18 cellular contexts compared by ENCODE assay signal in the genomic region with DNA sequence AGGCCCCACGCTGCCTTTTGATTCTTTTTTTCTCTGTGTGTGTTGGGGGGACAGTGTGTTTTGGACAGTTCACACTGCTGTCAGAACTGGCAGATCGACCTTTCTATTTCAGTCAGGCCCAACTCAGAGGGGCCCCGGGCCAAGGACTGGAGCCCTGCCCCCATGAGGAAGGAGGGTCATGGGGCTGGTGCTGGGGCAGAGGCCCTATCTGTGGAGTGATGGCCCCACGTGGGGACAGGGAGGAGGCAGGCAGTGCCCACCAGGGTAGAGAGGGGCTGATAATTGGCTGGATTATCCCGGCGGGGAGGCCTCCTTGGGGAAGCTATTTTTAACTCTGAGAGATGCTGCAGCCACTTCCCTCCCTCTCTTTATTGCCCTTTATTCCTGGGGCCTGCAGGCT. TPM values are rescaled to one million over a fixed set of nuclear protein-coding genes. Genes with fewer than 3 reads are reported as not detected.
DNase-seq lines count a peak whose midpoint lies in the region; ATAC-seq and TF ChIP-seq lines count a peak whose summit lies in the region.
"Had no signal": no experiment of that assay in that cellular context is flagged by ENCODE, and none has a peak within 500 bp of the region (broad histone marks: within the 10 kb centered on the region; RNA-seq: fewer than 3 reads in every experiment).

No MANE protein-coding gene starts in this region.

- H3K4me3 Mint-ChIP-seq in GM23338 = no peak overlapping the region
- H3K4me3 Mint-ChIP-seq in naive thymus-derived CD4-positive, alpha-beta T cell = no peak overlapping the region
- H3K4me3 Mint-ChIP-seq: memory B cell had no signal

- H3K4me3 ChIP-seq in GM23338 (no peak overlapping the region), heart left ventricle (no peak overlapping the region), neuron (ENCODE audit: low read length) (no peak overlapping the region)
- no peak overlapping the region for H3K4me3 ChIP-seq in naive thymus-derived CD4-positive, alpha-beta T cell (ENCODE audit: low read length)
- H3K4me3 ChIP-seq: K562, SK-N-MC, uterus had no signal

- no peaks in the 10 kb centered on the region for H4K20me1 ChIP-seq in GM23338 (replicated peaks; ENCODE audit: insufficient read depth)

- TF ChIP-seq CTCF in GM23338 (conservative IDR thresholded peaks at IDR 0.05; ENCODE audit: low read depth in 2 of 2) = no peak
- no peak for TF ChIP-seq CTCF in heart left ventricle (IDR thresholded peaks at IDR 0.05)

- WGBS in heart left ventricle, 4 donors = 6 to 25% (median 20%) methylated on average over 6 of the region's 6 CpGs

- H3F3A ChIP-seq in GM23338 (replicated peaks; ENCODE audit: low read depth) = no peaks in the 10 kb centered on the region

- TF ChIP-seq POLR2A in heart left ventricle (IDR thresholded peaks at IDR 0.05) = no peak

- intact Hi-C loops in heart left ventricle (cut with DNase I) = loop anchor here in 1 of 10 donors (10.0 kb wide), 1 partner anchor 56 kb away; no protein-coding TSS in a partner anchor
- intact Hi-C loops in naive thymus-derived CD4-positive, alpha-beta T cell (cut with micrococcal nuclease) = no loop called here

- H3K27ac Mint-ChIP-seq in GM23338 = no peak overlapping the region
- no peak overlapping the region for H3K27ac Mint-ChIP-seq in naive thymus-derived CD4-positive, alpha-beta T cell
- H3K27ac Mint-ChIP-seq: activated naive CD4-positive, alpha-beta T cell treated with anti-CD3 and anti-CD28 coated beads, Interleukin-2, amount 50 U/mL, for 72 hours; memory B cell had no signal

- peaks cover 28% of the 10 kb centered on the region for H3K4me1 Mint-ChIP-seq in GM23338
- peaks cover 0 to 3% (median 0%) of the 10 kb centered on the region in 7 donors for H3K4me1 Mint-ChIP-seq in naive thymus-derived CD4-positive, alpha-beta T cell

- H3K36me3 Mint-ChIP-seq in GM23338 (ENCODE audit: low read depth) = no peaks in the 10 kb centered on the region
- no peaks in the 10 kb centered on the region for H3K36me3 Mint-ChIP-seq in naive thymus-derived CD4-positive, alpha-beta T cell
- H3K36me3 Mint-ChIP-seq: activated naive CD4-positive, alpha-beta T cell treated with anti-CD3 and anti-CD28 coated beads, Interleukin-2, amount 50 U/mL, for 72 hours; memory B cell had no signal

- CTCF ChIA-PET in naive thymus-derived CD4-positive, alpha-beta T cell (lab: Charles Lee) = no interaction called here

- H3K4me1 ChIP-seq in GM23338 (ENCODE audit: insufficient read depth) (peaks cover 9% of the 10 kb centered on the region; the same call in 1 of the 2 replicates), heart left ventricle (peaks cover 3 to 46% (median 16%) of the 10 kb centered on the region in 12 donors), neuron (ENCODE audit: insufficient read depth, low read length) (peaks cover 19% of the 10 kb centered on the region)
- H3K4me1 ChIP-seq in naive thymus-derived CD4-positive, alpha-beta T cell (ENCODE audit: control insufficient read depth in 2 of 2, insufficient read depth in 2 of 2, low read length in 2 of 2) = no peaks in the 10 kb centered on the region
- H3K4me1 ChIP-seq: uterus had no signal

- H3K9me3 ChIP-seq in heart left ventricle = no peaks in the 10 kb centered on the region
- no peaks in the 10 kb centered on the region for H3K9me3 ChIP-seq in neuron (ENCODE audit: low read length)
- no peaks in the 10 kb centered on the region for H3K9me3 ChIP-seq in naive thymus-derived CD4-positive, alpha-beta T cell (ENCODE audit: control insufficient read depth in 2 of 3, low read length in 3 of 3)
- H3K9me3 ChIP-seq: uterus had no signal

- POLR2A ChIA-PET in naive thymus-derived CD4-positive, alpha-beta T cell (lab: Charles Lee) = no interaction called here

- H3K9me3 Mint-ChIP-seq in GM23338 = peaks cover under 1% of the 10 kb centered on the region; the same call in 1 of the 3 replicates
- H3K9me3 Mint-ChIP-seq in naive thymus-derived CD4-positive, alpha-beta T cell = no peaks in the 10 kb centered on the region
- H3K9me3 Mint-ChIP-seq: activated naive CD4-positive, alpha-beta T cell treated with anti-CD3 and anti-CD28 coated beads, Interleukin-2, amount 50 U/mL, for 72 hours; memory B cell had no signal

- H3K27me3 ChIP-seq in GM23338 (ENCODE audit: insufficient read depth) = peaks cover 11% of the 10 kb centered on the region
- no peaks in the 10 kb centered on the region for H3K27me3 ChIP-seq in heart left ventricle
- H3K27me3 ChIP-seq in neuron (ENCODE audit: insufficient read depth, low read length) = peaks cover 8% of the 10 kb centered on the region
- H3K27me3 ChIP-seq in naive thymus-derived CD4-positive, alpha-beta T cell (ENCODE audit: control insufficient read depth in 2 of 2, insufficient read depth in 2 of 2, low read length in 2 of 2) = no peaks in the 10 kb centered on the region
- H3K27me3 ChIP-seq: uterus had no signal

- H3K27ac ChIP-seq in GM23338 (ENCODE audit: low read depth) = no peak overlapping the region
- peak overlapping the region; percentile 7 to 97 (median 82) for H3K27ac ChIP-seq in heart left ventricle
- no peak overlapping the region for H3K27ac ChIP-seq in naive thymus-derived CD4-positive, alpha-beta T cell (ENCODE audit: low read depth, low read length)
- H3K27ac ChIP-seq: SK-N-MC, uterus, VCaP had no signal

- DNase-seq in GM23338 (ENCODE audit: low spot score) = no peak
- peak; percentile 66 for DNase-seq in NOMO-1 treated with dmso at 0.1 percent for 144 hours (lab: John Stamatoyannopoulos, UW; ENCODE audit: unreplicated experiment)
- peak; percentile 80 to 92 (median 85) for DNase-seq in heart left ventricle
- DNase-seq in AG08395 (ENCODE audit: low spot score) = no peak
- no peak for DNase-seq in naive thymus-derived CD4-positive, alpha-beta T cell
- DNase-seq: DMS79, NCI-H1436, NCI-H774, uterus had no signal

- no peaks in the 10 kb centered on the region for H3K79me2 ChIP-seq in GM23338 (replicated peaks; ENCODE audit: insufficient read depth)

- H3K27me3 Mint-ChIP-seq in GM23338 (ENCODE audit: insufficient read depth, low read depth, poor library complexity) = peaks cover 14% of the 10 kb centered on the region
- H3K27me3 Mint-ChIP-seq in naive thymus-derived CD4-positive, alpha-beta T cell = peaks cover 2 to 13% (median 7%) of the 10 kb centered on the region in 5 donors

- ATAC-seq in GM23338 (peak; percentile 49), heart left ventricle (peak; percentile 95 to 98 (median 96)), HG02870 (IDR thresholded peaks at IDR 0.05; ENCODE audit: unreplicated experiment) (no peak), HG02840 (IDR thresholded peaks at IDR 0.05; ENCODE audit: low FRiP score, unreplicated experiment) (no peak)
- ATAC-seq in naive thymus-derived CD4-positive, alpha-beta T cell = no peak
- ATAC-seq: activated naive CD4-positive, alpha-beta T cell treated with anti-CD3 and anti-CD28 coated beads, Interleukin-2, amount 50 U/mL, for 72 hours; esophagus mucosa; K562 had no signal

- peak overlapping the region; percentile 72 for H2AFZ ChIP-seq in GM23338
- H2AFZ ChIP-seq in neuron (ENCODE audit: low read depth, low read length) = peak overlapping the region; percentile 6

- no peaks in the 10 kb centered on the region for H3K9me2 ChIP-seq in GM23338 (ENCODE audit: insufficient read depth)

- H3K4me2 ChIP-seq in GM23338 = peak overlapping the region; percentile 26; the same call in 1 of the 2 replicates

- no peaks in the 10 kb centered on the region for H3K36me3 ChIP-seq in GM23338 (ENCODE audit: insufficient read depth)
- no peaks in the 10 kb centered on the region for H3K36me3 ChIP-seq in heart left ventricle
- H3K36me3 ChIP-seq in neuron (ENCODE audit: insufficient read depth, low read length) = no peaks in the 10 kb centered on the region
- H3K36me3 ChIP-seq in naive thymus-derived CD4-positive, alpha-beta T cell (ENCODE audit: control insufficient read depth in 2 of 3, insufficient read depth in 3 of 3, low read length in 3 of 3) = no peaks in the 10 kb centered on the region
- H3K36me3 ChIP-seq: uterus had no signal

TF ChIP-seq in GM23338, 12 proteins besides CTCF, POLR2A, EP300 and RAD21 (continues in another document):
- TF ChIP-seq, protein P1, sequence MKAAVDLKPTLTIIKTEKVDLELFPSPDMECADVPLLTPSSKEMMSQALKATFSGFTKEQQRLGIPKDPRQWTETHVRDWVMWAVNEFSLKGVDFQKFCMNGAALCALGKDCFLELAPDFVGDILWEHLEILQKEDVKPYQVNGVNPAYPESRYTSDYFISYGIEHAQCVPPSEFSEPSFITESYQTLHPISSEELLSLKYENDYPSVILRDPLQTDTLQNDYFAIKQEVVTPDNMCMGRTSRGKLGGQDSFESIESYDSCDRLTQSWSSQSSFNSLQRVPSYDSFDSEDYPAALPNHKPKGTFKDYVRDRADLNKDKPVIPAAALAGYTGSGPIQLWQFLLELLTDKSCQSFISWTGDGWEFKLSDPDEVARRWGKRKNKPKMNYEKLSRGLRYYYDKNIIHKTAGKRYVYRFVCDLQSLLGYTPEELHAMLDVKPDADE (IDR thresholded peaks at IDR 0.05) = no peak
- TF ChIP-seq STAT1 (IDR thresholded peaks at IDR 0.05; ENCODE audit: unreplicated experiment) (no peak), ZNF331 (CRISPR knock-in tag; IDR thresholded peaks at IDR 0.05; ENCODE audit: low read depth) (no peak), EZH2phosphoT487 (IDR thresholded peaks at IDR 0.05; ENCODE audit: unreplicated experiment) (no peak)

RNA-seq across cellular contexts. Expression of a gene that starts 5.7 kb away (rescaled TPM):
- 0.97 and 2.4 TPM in 2 replicates for total RNA-seq in GM23338 (2014; rRNA removed; shearing (Covaris generic))
- 0.42 and 0.61 TPM in 2 replicates for polyA plus RNA-seq in GM23338 (2016; fragmentation: Nextera tagmentation; extraction: Ambion mirVana)
- total RNA-seq in heart left ventricle = 10 to 100 TPM in 3 of 9 donors, 1 to 10 TPM in 6; 7.5 to 24.2 (median 9.1) TPM
- polyA plus RNA-seq in heart left ventricle = 1 to 10 TPM; 6.6 to 7.3 TPM
- total RNA-seq in naive thymus-derived CD4-positive, alpha-beta T cell = under 1 TPM in 2 of 5 experiments, not detected in 3; 0.19 to 0.24 TPM
- polyA plus RNA-seq in naive thymus-derived CD4-positive, alpha-beta T cell = not detected
- total RNA-seq: activated naive CD4-positive, alpha-beta T cell treated with anti-CD3 and anti-CD28 coated beads, Interleukin-2, amount 50 U/mL, for 72 hours; esophagus mucosa had no signal
- polyA plus RNA-seq: K562 had no signal

Comparison
In these comparisons a context has a peak if more than half of its experiments do, and no peak if none do; other contexts are left out.
1. ATAC-seq: peak in GM23338 (single experiment) and heart left ventricle (4 of 4); none in HG02870 (single experiment), HG02840 (single experiment) and naive thymus-derived CD4-positive, alpha-beta T cell (single experiment).
2. DNase-seq: peak in NOMO-1 treated with dmso at 0.1 percent for 144 hours (single experiment) and heart left ventricle (5 of 5); none in GM23338 (single experiment), AG08395 (single experiment) and naive thymus-derived CD4-positive, alpha-beta T cell (0 of 9).
3. H3K27ac ChIP-seq: peak in heart left ventricle (12 of 12); none in GM23338 (single experiment) and naive thymus-derived CD4-positive, alpha-beta T cell (single experiment).